In genomic region chr1:199821029-199821779, GRCh38 we compare ENCODE assay signal across 22 cellular contexts.
DNase-seq lines count a peak whose midpoint lies in the region; ATAC-seq and TF ChIP-seq lines count a peak whose summit lies in the region.
"Had no signal": no experiment of that assay in that cellular context is flagged by ENCODE, and none has a peak within 500 bp of the region (broad histone marks: within the 10 kb centered on the region; RNA-seq: fewer than 3 reads in every experiment).

No MANE protein-coding gene starts in this region.

- WGBS in right lobe of liver (ENCODE audit: insufficient coverage, low coverage, low lambda C conversion rate, missing lambda C conversion rate) = 26% methylated on average over 4 of the region's 4 CpGs

- DNase-seq in NCI-H128 (lab: John Stamatoyannopoulos, UW; ENCODE audit: unreplicated experiment) = peak; percentile 73
- peak; percentile 69 for DNase-seq in NCI-H748 (lab: John Stamatoyannopoulos, UW; ENCODE audit: unreplicated experiment)
- DNase-seq in right lobe of liver = peak in 1 of 3 donors; percentile 71
- DNase-seq in activated naive CD4-positive, alpha-beta T cell treated with Interleukin-2 at 50 U/mL for 16 hours = no peak
- DNase-seq in NCI-H526 (lab: John Stamatoyannopoulos, UW) = no peak
- no peak for DNase-seq in effector memory CD4-positive, alpha-beta T cell
- DNase-seq: activated CD8-positive, alpha-beta memory T cell treated with anti-CD3 and anti-CD28 coated beads for 24 hours; caudate nucleus; effector CD4-positive, alpha-beta T cell; HCEC 1CT; IMR-90; left ventricle myocardium superior; MV-4-11; NCI-H526 treated with DMSO at 0.1 percent for 48 hours; occipital lobe; stomach; T-helper 2 cell; uterus had no signal

- no peak for TF ChIP-seq POLR2A in right lobe of liver (IDR thresholded peaks at IDR 0.05)

- no peak for TF ChIP-seq CTCF in HEK293 (tag by site-specific recombination; IDR thresholded peaks at IDR 0.05)
- no peak for TF ChIP-seq CTCF in right lobe of liver (IDR thresholded peaks at IDR 0.05)

- peak; percentile 72 to 84 (median 77) for ATAC-seq in right lobe of liver
- ATAC-seq: left ventricle myocardium superior, sciatic nerve, WTC11 had no signal

- no peaks in the 10 kb centered on the region for H3K27me3 ChIP-seq in right lobe of liver
- H3K27me3 ChIP-seq in effector memory CD4-positive, alpha-beta T cell (replicated peaks; ENCODE audit: control insufficient read depth, insufficient read depth, low read length, poor library complexity, severe bottlenecking) = peaks cover 5% of the 10 kb centered on the region
- H3K27me3 ChIP-seq: SJSA1, stomach, uterus had no signal

- no peaks in the 10 kb centered on the region for H3K36me3 ChIP-seq in HEK293 (ENCODE audit: control insufficient read depth in 2 of 2, insufficient read depth in 1 of 2, low read length in 2 of 2)
- H3K36me3 ChIP-seq in right lobe of liver = no peaks in the 10 kb centered on the region
- H3K36me3 ChIP-seq in effector memory CD4-positive, alpha-beta T cell (ENCODE audit: control insufficient read depth, insufficient read depth, low read length) = no peaks in the 10 kb centered on the region
- H3K36me3 ChIP-seq: SJSA1, stomach, uterus had no signal

- no peaks in the 10 kb centered on the region for H3K4me1 ChIP-seq in HEK293 (ENCODE audit: control insufficient read depth, insufficient read depth, low read length)
- no peaks in the 10 kb centered on the region for H3K4me1 ChIP-seq in right lobe of liver
- no peaks in the 10 kb centered on the region for H3K4me1 ChIP-seq in effector memory CD4-positive, alpha-beta T cell (ENCODE audit: control insufficient read depth, insufficient read depth, low read length, poor library complexity, severe bottlenecking)
- H3K4me1 ChIP-seq: SJSA1, stomach, uterus had no signal

- POLR2A ChIA-PET in HEK293 (lab: Yijun Ruan, JAX) = no interaction called here

- no peak overlapping the region for H3K4me3 ChIP-seq in HEK293 (ENCODE audit: low read depth, low read length)
- H3K4me3 ChIP-seq in right lobe of liver = no peak overlapping the region
- H3K4me3 ChIP-seq in effector memory CD4-positive, alpha-beta T cell (ENCODE audit: insufficient read depth, low read depth, low read length, poor library complexity, severe bottlenecking) = no peak overlapping the region
- H3K4me3 ChIP-seq: SJSA1, stomach, uterus had no signal

- intact Hi-C loops in right lobe of liver (cut with DNase I) = no loop called here

- CTCF ChIA-PET in HEK293 (lab: Yijun Ruan, JAX) = no interaction called here

- H3K27ac ChIP-seq in HEK293 (ENCODE audit: extremely low read depth, low read depth, low read length) = no peak overlapping the region
- H3K27ac ChIP-seq in right lobe of liver = no peak overlapping the region
- H3K27ac ChIP-seq in effector memory CD4-positive, alpha-beta T cell (ENCODE audit: insufficient read depth, low read length, poor library complexity, severe bottlenecking) = no peak overlapping the region
- H3K27ac ChIP-seq: SJSA1, stomach, uterus had no signal

- H3K9me3 ChIP-seq in HEK293 (ENCODE audit: control insufficient read depth, insufficient read depth, low read depth, low read length) (no peaks in the 10 kb centered on the region), right lobe of liver (no peaks in the 10 kb centered on the region)
- H3K9me3 ChIP-seq in effector memory CD4-positive, alpha-beta T cell (ENCODE audit: control insufficient read depth, low read length) = no peaks in the 10 kb centered on the region
- H3K9me3 ChIP-seq: SJSA1, stomach had no signal

TF ChIP-seq in HEK293, 187 proteins besides CTCF, POLR2A, EP300 and RAD21:
- peak; percentile 62 for TF ChIP-seq PRDM6 (tag by site-specific recombination; IDR thresholded peaks at IDR 0.05)
- TF ChIP-seq BCL6B (tag by site-specific recombination; IDR thresholded peaks at IDR 0.05) = peak; percentile 15; the same call in 1 of the 2 replicates
- TF ChIP-seq TCF7L2 (IDR thresholded peaks at IDR 0.05; ENCODE audit: borderline replicate concordance, low read depth, low read length) = no peak
- TF ChIP-seq ZNF629 (tag by site-specific recombination; IDR thresholded peaks at IDR 0.05) = peak; percentile 53; the same call in 1 of the 2 replicates
- TF ChIP-seq ZFHX2 (tag by site-specific recombination; conservative IDR thresholded peaks at IDR 0.05) = no peak
- peak; percentile 78 for TF ChIP-seq ATF2 (tag by site-specific recombination; IDR thresholded peaks at IDR 0.05; ENCODE audit: low read depth)
- peak; percentile 94 for TF ChIP-seq PRDM1 (tag by site-specific recombination; IDR thresholded peaks at IDR 0.05)
TF ChIP-seq in HEK293: peak in this region for 5.

Comparison
In these comparisons a context has a peak if more than half of its experiments do, and no peak if none do; other contexts are left out.
1. DNase-seq: peak in NCI-H128 (single experiment) and NCI-H748 (single experiment); none in activated naive CD4-positive, alpha-beta T cell treated with Interleukin-2 at 50 U/mL for 16 hours (single experiment), NCI-H526 (0 of 2) and effector memory CD4-positive, alpha-beta T cell (0 of 3).